ENCODE assay signal across 12 cellular contexts in genomic region chrY:18664559-18664958, GRCh38.
"Had no signal": no experiment of that assay in that cellular context is flagged by ENCODE, and none has a peak within 500 bp of the region (broad histone marks: within the 10 kb centered on the region; RNA-seq: fewer than 3 reads in every experiment).

No MANE protein-coding gene starts in this region.

- H3K4me3 Mint-ChIP-seq: activated naive CD8-positive, alpha-beta T cell; naive thymus-derived CD4-positive, alpha-beta T cell had no signal

- H3K36me3 Mint-ChIP-seq: activated naive CD8-positive, alpha-beta T cell; naive thymus-derived CD4-positive, alpha-beta T cell had no signal

- DNase-seq: activated CD4-positive, alpha-beta T cell treated with anti-CD3 and anti-CD28 coated beads, Interleukin-2, amount 50 U/mL, for 48 hours; activated CD8-positive, alpha-beta memory T cell treated with anti-CD3 and anti-CD28 coated beads, Interleukin-2, amount 50 U/mL, for 48 hours; aorta; foreskin melanocyte; head of caudate nucleus; mammary epithelial cell; naive thymus-derived CD4-positive, alpha-beta T cell; posterior cingulate gyrus; stimulated activated CD4-positive, alpha-beta T cell treated with anti-CD3 and anti-CD28 coated beads, Interleukin-15, amount 100 ng/mL, for 24 hours; stimulated activated CD4-positive, alpha-beta T cell treated with anti-CD3 and anti-CD28 coated beads, Interleukin-4, amount 100 ng/mL, for 24 hours; thyroid gland had no signal

- H3K27me3 Mint-ChIP-seq: activated naive CD8-positive, alpha-beta T cell had no signal

- ATAC-seq: naive thymus-derived CD4-positive, alpha-beta T cell had no signal

- H3K27ac Mint-ChIP-seq: activated naive CD8-positive, alpha-beta T cell; naive thymus-derived CD4-positive, alpha-beta T cell had no signal
